Comparison of ENCODE assay signal across 8 cellular contexts in the genomic region with DNA sequence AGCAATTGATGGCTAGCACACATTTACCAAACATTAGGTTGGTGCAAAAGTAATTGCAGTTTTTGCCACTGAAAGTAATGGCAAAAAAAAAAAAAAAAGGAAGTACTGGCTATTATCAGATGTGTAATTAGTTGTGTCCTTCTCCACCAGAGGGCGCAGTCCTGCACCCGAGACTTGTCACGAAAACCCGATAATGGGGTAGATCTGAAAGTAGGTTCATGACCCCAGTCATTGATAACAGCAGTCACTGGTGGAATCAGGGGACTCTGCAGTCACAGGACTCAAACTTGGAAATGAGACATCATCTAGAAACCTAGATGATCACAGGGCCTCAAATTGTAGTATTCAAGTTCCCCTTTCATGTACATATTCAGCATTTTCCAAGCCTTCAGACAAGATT. TPM values are rescaled to one million over a fixed set of nuclear protein-coding genes. Genes with fewer than 3 reads are reported as not detected.
DNase-seq lines count a peak whose midpoint lies in the region; ATAC-seq and TF ChIP-seq lines count a peak whose summit lies in the region.

No MANE protein-coding gene starts in this region.

- DNase-seq in GM10248 (ENCODE audit: extremely low spot score): peak; percentile 65
- DNase-seq in H9: peak; percentile 64
- peak; percentile 2 for DNase-seq in NCI-H128 (lab: John Stamatoyannopoulos, UW; ENCODE audit: unreplicated experiment)
- peak; percentile 13 to 42 (median 32) for DNase-seq in activated CD4-positive, CD25-positive, alpha-beta regulatory T cell (lab: John Stamatoyannopoulos, UW)
- DNase-seq in colonic mucosa: peak; percentile 74
- DNase-seq in mesendoderm: peak; percentile 65
- peak; percentile 62 for DNase-seq in stimulated activated naive B cell treated with anti-CD40 and anti-IgM and Interleukin-4, amounts not matched to agents 10 μg/mL and 1 μg/mL and 100 μg/mL, for 72 hours
- DNase-seq in DMS79 (lab: John Stamatoyannopoulos, UW): no peak

- H3K56ac ChIP-seq in H9 (ENCODE audit: insufficient read length, low read depth, low read length) (no peak overlapping the region), mesendoderm (ENCODE audit: low read length) (no peak overlapping the region)

- no peak overlapping the region for H3K4me3 Mint-ChIP-seq in H9
- H3K4me3 Mint-ChIP-seq in stimulated activated naive B cell treated with anti-CD40 and anti-IgM and Interleukin-4, amounts not matched to agents 10 μg/mL and 1 μg/mL and 100 μg/mL, for 72 hours: no peak overlapping the region

- no CpG with 5 or more reads among the region's 4 CpGs for WGBS in H9 (ENCODE audit: extremely low coverage, insufficient read length, low lambda C conversion rate)
- no CpG with 5 or more reads among the region's 4 CpGs for WGBS in mesendoderm (ENCODE audit: extremely low coverage, insufficient coverage, low lambda C conversion rate)

- H3K27me3 Mint-ChIP-seq in H9 (ENCODE audit: low read depth): no peaks in the 10 kb centered on the region
- H3K27me3 Mint-ChIP-seq in stimulated activated naive B cell treated with anti-CD40 and anti-IgM and Interleukin-4, amounts not matched to agents 10 μg/mL and 1 μg/mL and 100 μg/mL, for 72 hours: no peaks in the 10 kb centered on the region

- intact Hi-C loops in colonic mucosa (cut with DNase I): loop anchor here (5.0 kb wide), 1 partner anchor 146 kb away; no protein-coding TSS in a partner anchor

- H3K36me3 ChIP-seq in colonic mucosa (no peaks in the 10 kb centered on the region), mesendoderm (ENCODE audit: control insufficient read depth, insufficient read depth, low read length) (no peaks in the 10 kb centered on the region)

- H3K4me1 Mint-ChIP-seq in H9: peaks cover 0 to 3% of the 10 kb centered on the region in 2 experiments; a peak in 1 of 4 replicates
- peaks cover 4 to 5% of the 10 kb centered on the region in 2 donors for H3K4me1 Mint-ChIP-seq in stimulated activated naive B cell treated with anti-CD40 and anti-IgM and Interleukin-4, amounts not matched to agents 10 μg/mL and 1 μg/mL and 100 μg/mL, for 72 hours

- H2BK120ac ChIP-seq in H9 (ENCODE audit: low read depth, low read length, poor library complexity, severe bottlenecking) (no peak overlapping the region), mesendoderm (ENCODE audit: low read depth, low read length) (no peak overlapping the region)

- H2BK5ac ChIP-seq in H9 (ENCODE audit: insufficient read length, low read length) (no peak overlapping the region), mesendoderm (ENCODE audit: low read length) (no peak overlapping the region)

- H2AFZ ChIP-seq in H9 (ENCODE audit: low read length): no peak overlapping the region

- H4K5ac ChIP-seq in H9 (ENCODE audit: insufficient read length, low read depth, low read length) (no peak overlapping the region), mesendoderm (ENCODE audit: low read length) (no peak overlapping the region)

- peak; percentile 77 to 95 for ATAC-seq in stimulated activated naive B cell treated with anti-CD40 and anti-IgM and Interleukin-4, amounts not matched to agents 10 μg/mL and 1 μg/mL and 100 μg/mL, for 72 hours (replicated peaks)

- H2AK5ac ChIP-seq in H9 (ENCODE audit: insufficient read length, low read length): no peak overlapping the region
- H2AK5ac ChIP-seq in mesendoderm (ENCODE audit: low read length): no peak overlapping the region

- no peaks in the 10 kb centered on the region for H3K79me2 ChIP-seq in H9 (ENCODE audit: insufficient read depth, low read length)
- no peaks in the 10 kb centered on the region for H3K79me2 ChIP-seq in mesendoderm (ENCODE audit: control insufficient read depth, insufficient read depth, low read length)

- no peak overlapping the region for H2BK15ac ChIP-seq in H9 (ENCODE audit: low read depth, low read length)
- H2BK15ac ChIP-seq in mesendoderm (replicated peaks; ENCODE audit: low read depth): no peak overlapping the region

- no peak overlapping the region for H3K4ac ChIP-seq in H9 (ENCODE audit: low read depth, low read length)
- no peak overlapping the region for H3K4ac ChIP-seq in mesendoderm (ENCODE audit: low read depth, low read length)

- H3K36me3 Mint-ChIP-seq in H9 (ENCODE audit: insufficient read depth in 1 of 3, low read depth in 3 of 3): no peaks in the 10 kb centered on the region
- no peaks in the 10 kb centered on the region for H3K36me3 Mint-ChIP-seq in stimulated activated naive B cell treated with anti-CD40 and anti-IgM and Interleukin-4, amounts not matched to agents 10 μg/mL and 1 μg/mL and 100 μg/mL, for 72 hours

- H3K27ac ChIP-seq in H9 (ENCODE audit: insufficient read length, low read depth, low read length) (no peak overlapping the region), colonic mucosa (no peak overlapping the region), mesendoderm (ENCODE audit: low read depth, low read length) (no peak overlapping the region)

- H2BK12ac ChIP-seq in H9 (ENCODE audit: insufficient read length, low read depth, low read length): no peak overlapping the region

- CTCF ChIA-PET in GM10248 (lab: Yijun Ruan, JAX): interaction anchor here (1.1 to 1.8 kb wide), 3 partner anchors 88 to 146 kb away, joined by 3 to 17 read pairs (median 7); no protein-coding TSS in a partner anchor

- POLR2A ChIA-PET in GM10248 (lab: Yijun Ruan, JAX): no interaction called here

- no peaks in the 10 kb centered on the region for H3K9me3 Mint-ChIP-seq in H9
- no peaks in the 10 kb centered on the region for H3K9me3 Mint-ChIP-seq in stimulated activated naive B cell treated with anti-CD40 and anti-IgM and Interleukin-4, amounts not matched to agents 10 μg/mL and 1 μg/mL and 100 μg/mL, for 72 hours

- H3K79me1 ChIP-seq in H9 (ENCODE audit: insufficient read depth, low read depth, low read length, poor library complexity, severe bottlenecking): no peaks in the 10 kb centered on the region
- no peaks in the 10 kb centered on the region for H3K79me1 ChIP-seq in mesendoderm (ENCODE audit: low read length)

- H3T11ph ChIP-seq in H9 (ENCODE audit: low read length): no peak overlapping the region

- H3K9me3 ChIP-seq in H9 (ENCODE audit: control insufficient read depth, low read depth, low read length) (no peaks in the 10 kb centered on the region), colonic mucosa (no peaks in the 10 kb centered on the region)

- no peak overlapping the region for H4K91ac ChIP-seq in H9 (ENCODE audit: insufficient read length, low read depth, low read length)

- no peak overlapping the region for H3K4me3 ChIP-seq in colonic mucosa
- H3K4me3 ChIP-seq in mesendoderm (ENCODE audit: low read length): no peak overlapping the region

- H3K4me1 ChIP-seq in H9 (ENCODE audit: insufficient read depth, low read length) (no peaks in the 10 kb centered on the region), colonic mucosa (no peaks in the 10 kb centered on the region), mesendoderm (ENCODE audit: control insufficient read depth, low read depth, low read length) (no peaks in the 10 kb centered on the region)

- no peaks in the 10 kb centered on the region for H3K27me3 ChIP-seq in H9 (ENCODE audit: insufficient read depth, low read length)
- H3K27me3 ChIP-seq in colonic mucosa: no peaks in the 10 kb centered on the region
- no peaks in the 10 kb centered on the region for H3K27me3 ChIP-seq in mesendoderm (ENCODE audit: insufficient read depth, low read length, poor library complexity)

- H3K9ac ChIP-seq in H9 (ENCODE audit: extremely low read depth, insufficient read length, low read length) (no peak overlapping the region), colonic mucosa (ENCODE audit: low read depth in 2 of 2, low read length in 2 of 2) (no peak overlapping the region), mesendoderm (ENCODE audit: low read length) (no peak overlapping the region)

- no peaks in the 10 kb centered on the region for H4K20me1 ChIP-seq in H9 (ENCODE audit: control insufficient read depth, insufficient read depth, insufficient read length)

- no peak overlapping the region for H3K23ac ChIP-seq in H9 (ENCODE audit: insufficient read length, low read depth, low read length)
- H3K23ac ChIP-seq in mesendoderm (ENCODE audit: low read length): no peak overlapping the region

- no peak overlapping the region for H3K14ac ChIP-seq in H9 (ENCODE audit: insufficient read depth, low read length)

- no peak overlapping the region for H4K8ac ChIP-seq in H9 (replicated peaks; ENCODE audit: insufficient read length, low read depth, low read length)
- H4K8ac ChIP-seq in mesendoderm (ENCODE audit: low read depth, low read length): no peak overlapping the region

- peak; percentile 42 for TF ChIP-seq CTCF in GM10248 (IDR thresholded peaks at IDR 0.05; ENCODE audit: control extremely low read depth, extremely low read depth, low read depth, missing control alignments)
- TF ChIP-seq CTCF in H9 (conservative IDR thresholded peaks at IDR 0.05): peak; percentile 87
- TF ChIP-seq CTCF in colonic mucosa (IDR thresholded peaks at IDR 0.05): peak; percentile 65

- H3K23me2 ChIP-seq in H9 (ENCODE audit: insufficient read length, low read depth, low read length, poor library complexity, severe bottlenecking): no peaks in the 10 kb centered on the region

- H3K18ac ChIP-seq in H9 (ENCODE audit: insufficient read length, low read depth, low read length) (no peak overlapping the region), mesendoderm (ENCODE audit: low read length) (no peak overlapping the region)

- H3K4me2 ChIP-seq in H9 (ENCODE audit: insufficient read depth, insufficient read length, low read length) (no peak overlapping the region), mesendoderm (ENCODE audit: low read length) (no peak overlapping the region)

- H2BK20ac ChIP-seq in H9 (ENCODE audit: low read depth, low read length, poor library complexity, severe bottlenecking): no peak overlapping the region

- H3K27ac Mint-ChIP-seq in H9: no peak overlapping the region
- no peak overlapping the region for H3K27ac Mint-ChIP-seq in stimulated activated naive B cell treated with anti-CD40 and anti-IgM and Interleukin-4, amounts not matched to agents 10 μg/mL and 1 μg/mL and 100 μg/mL, for 72 hours

RNA-seq across cellular contexts. Expression of a gene that starts 13.1 kb away (rescaled TPM):
- 72.3 and 73.4 TPM in 2 replicates for total RNA-seq in H9 (2021)
- 10 to 100 TPM; 23.6 to 26.0 TPM for total RNA-seq in colonic mucosa
- polyA plus RNA-seq in mesendoderm (2013, experiment 1 of 2): 39.4 TPM
- 40.3 TPM for polyA plus RNA-seq in mesendoderm (2013, experiment 2 of 2)

RNA-seq across cellular contexts. Expression of a gene that starts 26.8 kb away (rescaled TPM):
- total RNA-seq in H9 (2021) (55.2 and 62.2 TPM in 2 replicates), colonic mucosa (100 to 1,000 TPM; 301 to 608 TPM)
- 32.9 TPM for polyA plus RNA-seq in mesendoderm (2013, experiment 1 of 2)
- polyA plus RNA-seq in mesendoderm (2013, experiment 2 of 2): 32.5 TPM
